In the genomic region with DNA sequence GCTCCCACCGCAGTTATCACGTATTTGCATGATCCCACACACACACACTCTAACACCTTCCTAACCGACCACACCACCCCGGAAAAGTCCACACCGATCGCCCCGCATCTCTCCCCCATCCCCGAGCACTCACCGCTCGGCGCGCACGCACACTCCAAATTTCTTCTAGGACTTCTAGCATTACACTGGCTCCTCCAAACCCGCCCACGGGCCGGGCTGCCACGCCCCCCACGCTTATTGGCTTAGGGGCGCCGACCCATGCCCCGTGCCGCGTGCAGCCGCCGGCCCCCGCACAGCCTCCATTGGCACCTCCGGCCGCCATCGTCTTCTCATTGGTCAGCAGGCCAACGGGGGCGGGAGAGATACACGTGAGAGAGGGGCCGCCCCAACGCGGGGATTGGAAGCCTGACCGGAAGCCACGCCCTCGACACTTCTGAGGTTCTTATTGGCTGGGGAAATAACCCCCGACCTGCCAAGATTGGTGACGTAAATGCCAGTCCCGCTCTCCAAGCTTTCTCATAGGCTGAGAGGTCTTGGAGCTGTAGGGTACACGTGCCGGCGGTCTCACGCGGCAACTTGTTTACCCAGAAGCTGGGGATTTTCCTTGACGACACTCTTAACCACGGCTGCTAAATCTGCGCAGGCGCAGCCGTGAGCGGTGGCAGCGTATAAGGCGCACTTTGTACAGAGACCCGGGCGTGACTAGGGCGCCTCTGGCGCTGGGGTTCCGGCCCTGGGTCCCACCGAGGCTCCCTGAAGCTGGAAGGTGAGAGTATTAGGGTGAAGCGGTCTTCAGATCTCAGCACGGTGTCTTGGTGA, we compare ENCODE assay signal across 8 cellular contexts. TPM values are rescaled to one million over a fixed set of nuclear protein-coding genes. Genes with fewer than 3 reads are reported as not detected.
A peak's percentile ranks its signal among the peaks of the same experiment; 100 is the strongest.
DNase-seq lines count a peak whose midpoint lies in the region; ATAC-seq, FAIRE-seq and TF ChIP-seq lines count a peak whose summit lies in the region.

No MANE protein-coding gene starts in this region.

- H3K36me3 Mint-ChIP-seq in activated naive CD8-positive, alpha-beta T cell treated with anti-CD3 and anti-CD28 coated beads, Interleukin-2, amount 10 ng/mL, durations not matched to agents 7 days and 5 days: peaks cover 15% of the 10 kb centered on the region

- H3K27ac Mint-ChIP-seq in activated naive CD8-positive, alpha-beta T cell treated with anti-CD3 and anti-CD28 coated beads, Interleukin-2, amount 10 ng/mL, durations not matched to agents 7 days and 5 days: no peak overlapping the region

- H3K4me3 Mint-ChIP-seq in activated naive CD8-positive, alpha-beta T cell treated with anti-CD3 and anti-CD28 coated beads, Interleukin-2, amount 10 ng/mL, durations not matched to agents 7 days and 5 days: no peak overlapping the region

- H3K4me1 Mint-ChIP-seq in activated naive CD8-positive, alpha-beta T cell treated with anti-CD3 and anti-CD28 coated beads, Interleukin-2, amount 10 ng/mL, durations not matched to agents 7 days and 5 days: peaks cover 53% of the 10 kb centered on the region

- TF ChIP-seq RAD21 in SK-N-SH (IDR thresholded peaks at IDR 0.05; ENCODE audit: low read length): 0 out of 2 replicates have a peak, but pooled peaks have one; percentile 30

- intact Hi-C loops in Right ventricle myocardium inferior (cut with DNase I) (loop anchor here (10.0 kb wide), 1 partner anchor 302 kb away; the partner anchor contains the start of genes CYB5D1, NAA38 and TMEM88), pancreas (cut with DNase I) (no loop called here)

- H3K79me2 ChIP-seq in SK-N-SH (ENCODE audit: insufficient read depth): peaks cover 38% of the 10 kb centered on the region

- DNase-seq in GM10266 (ENCODE audit: extremely low spot score) (peak; percentile 97), NCI-H1092 (lab: John Stamatoyannopoulos, UW) (peak; percentile 99), SK-N-SH (peak; percentile 92), Right ventricle myocardium inferior (ENCODE audit: missing footprints) (peak; percentile 100), pancreas (peak; percentile 99 to 100 (median 100)), tibial nerve (ENCODE audit: low spot score in 2 of 2) (peak; percentile 100)
- peak; percentile 99 for DNase-seq in activated naive CD8-positive, alpha-beta T cell treated with anti-CD3 and anti-CD28 coated beads, Interleukin-2, amount 10 ng/mL, durations not matched to agents 7 days and 5 days

- no peak for TF ChIP-seq EP300 in SK-N-SH (IDR thresholded peaks at IDR 0.05; ENCODE audit: borderline replicate concordance in 1 of 2, low read depth in 1 of 2, low read length in 1 of 2)
- TF ChIP-seq EP300 in tibial nerve (IDR thresholded peaks at IDR 0.05): peak; percentile 98 to 100

- H3K4me3 ChIP-seq in SK-N-SH (ENCODE audit: low read depth in 2 of 2, low read length in 1 of 2) (peak overlapping the region; percentile 54 to 78), pancreas (peak overlapping the region; percentile 27 to 81 (median 64)), tibial nerve (peak overlapping the region; percentile 81 to 92 (median 89))

- H3K9me3 ChIP-seq in SK-N-SH: no peaks in the 10 kb centered on the region
- no peaks in the 10 kb centered on the region for H3K9me3 ChIP-seq in pancreas
- no peaks in the 10 kb centered on the region for H3K9me3 ChIP-seq in tibial nerve

- FAIRE-seq in pancreas (lab: Jason Lieb, UNC): peak; percentile 99

- TF ChIP-seq CTCF in GM10266 (IDR thresholded peaks at IDR 0.05; ENCODE audit: control insufficient read depth, insufficient read depth, low read depth, missing control alignments) (peak; percentile 8), SK-N-SH (IDR thresholded peaks at IDR 0.05) (no peak; the same call in 1 of the 2 replicates), pancreas (IDR thresholded peaks at IDR 0.05) (no peak), tibial nerve (IDR thresholded peaks at IDR 0.05) (peak in 3 of 5 experiments; percentile 8 to 33 (median 25))

- H3F3A ChIP-seq in SK-N-SH (replicated peaks; ENCODE audit: insufficient read depth): peaks cover 45% of the 10 kb centered on the region

- ATAC-seq in HG02588 (IDR thresholded peaks at IDR 0.05; ENCODE audit: unreplicated experiment) (peak; percentile 76), Right ventricle myocardium inferior (peak; percentile 66), pancreas (peak; percentile 57 to 69 (median 62))
- ATAC-seq in activated naive CD8-positive, alpha-beta T cell treated with anti-CD3 and anti-CD28 coated beads, Interleukin-2, amount 10 ng/mL, durations not matched to agents 7 days and 5 days (ENCODE audit: low read depth): peak; percentile 77

- H3K36me3 ChIP-seq in SK-N-SH (replicated peaks in 1 of 2; ENCODE audit: control insufficient read depth in 1 of 2, insufficient read depth in 2 of 2, low read length in 1 of 2): peaks cover 15 to 21% of the 10 kb centered on the region in 2 experiments
- H3K36me3 ChIP-seq in pancreas: peaks cover 0 to 5% (median 0%) of the 10 kb centered on the region in 3 donors
- H3K36me3 ChIP-seq in tibial nerve: peaks cover 0 to 26% (median 3%) of the 10 kb centered on the region in 3 donors

- H4K20me1 ChIP-seq in SK-N-SH (ENCODE audit: insufficient read depth): no peaks in the 10 kb centered on the region; the same call in 1 of the 2 replicates

- H3K4me2 ChIP-seq in SK-N-SH: peak overlapping the region; percentile 95

- no peaks in the 10 kb centered on the region for H3K9me3 Mint-ChIP-seq in activated naive CD8-positive, alpha-beta T cell treated with anti-CD3 and anti-CD28 coated beads, Interleukin-2, amount 10 ng/mL, durations not matched to agents 7 days and 5 days

- H2AFZ ChIP-seq in SK-N-SH (ENCODE audit: low read depth): no peak overlapping the region; the same call in 1 of the 2 replicates

- H3K4me1 ChIP-seq in SK-N-SH (ENCODE audit: control insufficient read depth in 1 of 2, insufficient read depth in 2 of 2, low read depth in 1 of 2, low read length in 1 of 2) (peaks cover 36 to 47% of the 10 kb centered on the region in 2 experiments; a peak in 3 of 4 replicates), pancreas (peaks cover 14 to 29% (median 20%) of the 10 kb centered on the region in 3 donors), tibial nerve (peaks cover 3 to 56% (median 41%) of the 10 kb centered on the region in 4 donors)

- TF ChIP-seq POLR2A in tibial nerve (IDR thresholded peaks at IDR 0.05): peak; percentile 100

- H3K27me3 ChIP-seq in SK-N-SH (ENCODE audit: insufficient read depth) (no peaks in the 10 kb centered on the region), pancreas (no peaks in the 10 kb centered on the region), tibial nerve (no peaks in the 10 kb centered on the region)

- no peaks in the 10 kb centered on the region for H3K9me2 ChIP-seq in SK-N-SH

- H3K27ac ChIP-seq in SK-N-SH (ENCODE audit: low read depth in 2 of 2, low read length in 1 of 2): peak overlapping the region; percentile 91 to 95
- peak overlapping the region; percentile 96 to 100 (median 99) for H3K27ac ChIP-seq in pancreas
- peak overlapping the region; percentile 99 to 100 (median 100) for H3K27ac ChIP-seq in tibial nerve

- H3K9ac ChIP-seq in SK-N-SH: peak overlapping the region; percentile 98

- CTCF ChIA-PET in SK-N-SH (lab: Yijun Ruan, JAX): interaction anchor here (0.6 to 9.4 kb wide), 14 partner anchors 8 to 948 kb away, joined by 3 to 98 read pairs (median 4); partner anchors contain the start of genes AURKB and HES7

- WGBS in SK-N-SH (ENCODE audit: low lambda C conversion rate): 2% methylated on average over 52 of the region's 62 CpGs
- WGBS in pancreas, 2 donors: 0% methylated on average over 62 of the region's 62 CpGs
- 0 to 1% methylated on average over 42 to 59 of the region's 62 CpGs for WGBS in tibial nerve, 2 donors

- no peaks in the 10 kb centered on the region for H3K27me3 Mint-ChIP-seq in activated naive CD8-positive, alpha-beta T cell treated with anti-CD3 and anti-CD28 coated beads, Interleukin-2, amount 10 ng/mL, durations not matched to agents 7 days and 5 days

- POLR2A ChIA-PET in SK-N-SH (lab: Yijun Ruan, JAX): interaction anchor here (0.6 to 2.1 kb wide), 9 partner anchors 12 to 92 kb away, joined by 3 to 13 read pairs (median 4); partner anchors contain the start of genes BORCS6 and CTC1
- POLR2A ChIA-PET in activated naive CD8-positive, alpha-beta T cell treated with anti-CD3 and anti-CD28 coated beads, Interleukin-2, amount 10 ng/mL, durations not matched to agents 7 days and 5 days (lab: Charles Lee): interaction anchor here (0.6 to 14.8 kb wide), 22 partner anchors 8 to 470 kb away, joined by 3 to 384 read pairs (median 4); partner anchors contain the start of genes BORCS6, CNTROB, CTC1 and TMEM107

RNA-seq across cellular contexts. Expression of gene PER1, which starts 4.2 kb away (rescaled TPM):
- 32.7 and 56.8 TPM in 2 replicates for polyA plus RNA-seq in SK-N-SH (2012; rRNA removed)
- polyA plus RNA-seq in SK-N-SH (2012; cell fraction: cytosol; rRNA removed): 2.7 and 4.0 TPM in 2 replicates
- 201 and 297 TPM in 2 replicates for polyA plus RNA-seq in SK-N-SH (2012; cell fraction: nucleus; rRNA removed)
- total RNA-seq in activated naive CD8-positive, alpha-beta T cell treated with anti-CD3 and anti-CD28 coated beads, Interleukin-2, amount 10 ng/mL, durations not matched to agents 7 days and 5 days: 10 to 100 TPM; 52.7 to 53.6 TPM
- 124 TPM for total RNA-seq in Right ventricle myocardium inferior
- 100 to 1,000 TPM in 2 of 6 donors, 10 to 100 TPM in 4; 17.5 to 105 (median 67.6) TPM for total RNA-seq in pancreas
- polyA plus RNA-seq in pancreas: 100 to 1,000 TPM; 107 to 158 TPM
- 100 to 1,000 TPM; 157 to 328 (median 204) TPM for total RNA-seq in tibial nerve

RNA-seq across cellular contexts. Expression of gene VAMP2, which starts 6.4 kb away (rescaled TPM):
- polyA plus RNA-seq in SK-N-SH (2012; rRNA removed) (42.0 and 43.4 TPM in 2 replicates), pancreas (10 to 100 TPM; 29.8 to 82.0 TPM)
- 39.1 and 45.5 TPM in 2 replicates for polyA plus RNA-seq in SK-N-SH (2012; cell fraction: cytosol; rRNA removed)
- polyA plus RNA-seq in SK-N-SH (2012; cell fraction: nucleus; rRNA removed): 81.4 and 130 TPM in 2 replicates
- total RNA-seq in activated naive CD8-positive, alpha-beta T cell treated with anti-CD3 and anti-CD28 coated beads, Interleukin-2, amount 10 ng/mL, durations not matched to agents 7 days and 5 days: 100 to 1,000 TPM; 116 to 118 TPM
- total RNA-seq in Right ventricle myocardium inferior (56.6 TPM), pancreas (10 to 100 TPM; 19.5 to 35.7 (median 29.6) TPM), tibial nerve (10 to 100 TPM; 48.0 to 72.1 (median 59.0) TPM)

RNA-seq across cellular contexts. Expression of gene TMEM107, which starts 19.8 kb away (rescaled TPM):
- polyA plus RNA-seq in SK-N-SH (2012; rRNA removed): 18.6 and 19.2 TPM in 2 replicates
- 16.7 and 17.7 TPM in 2 replicates for polyA plus RNA-seq in SK-N-SH (2012; cell fraction: cytosol; rRNA removed)
- polyA plus RNA-seq in SK-N-SH (2012; cell fraction: nucleus; rRNA removed): 16.7 and 21.4 TPM in 2 replicates
- total RNA-seq in activated naive CD8-positive, alpha-beta T cell treated with anti-CD3 and anti-CD28 coated beads, Interleukin-2, amount 10 ng/mL, durations not matched to agents 7 days and 5 days: 10 to 100 TPM; 39.5 to 46.4 TPM
- total RNA-seq in Right ventricle myocardium inferior: 6.7 TPM
- 10 to 100 TPM in 1 of 6 donors, 1 to 10 TPM in 5; 5.2 to 10.2 (median 6.3) TPM for total RNA-seq in pancreas
- polyA plus RNA-seq in pancreas: 10 to 100 TPM in 1 of 2 donors, 1 to 10 TPM in 1; 5.7 to 11.1 TPM
- total RNA-seq in tibial nerve: 10 to 100 TPM; 28.2 to 47.1 (median 38.2) TPM

RNA-seq across cellular contexts. Expression of gene HES7, which starts 32.5 kb away (rescaled TPM):
- polyA plus RNA-seq in SK-N-SH (2012; rRNA removed) (0.71 and 1.2 TPM in 2 replicates), pancreas (under 1 TPM; 0.08 to 0.16 TPM)
- polyA plus RNA-seq in SK-N-SH (2012; cell fraction: cytosol; rRNA removed): 0.42 and 0.67 TPM in 2 replicates
- polyA plus RNA-seq in SK-N-SH (2012; cell fraction: nucleus; rRNA removed): 7.3 and 13.8 TPM in 2 replicates
- total RNA-seq in activated naive CD8-positive, alpha-beta T cell treated with anti-CD3 and anti-CD28 coated beads, Interleukin-2, amount 10 ng/mL, durations not matched to agents 7 days and 5 days: under 1 TPM; 0.23 to 0.75 TPM
- total RNA-seq in Right ventricle myocardium inferior (not detected), pancreas (not detected), tibial nerve (1 to 10 TPM in 1 of 4 donors, not detected in 3; 2.1 TPM)

RNA-seq across cellular contexts. Expression of gene BORCS6, which starts 33.6 kb away (rescaled TPM):
- polyA plus RNA-seq in SK-N-SH (2012; rRNA removed): 3.7 and 4.3 TPM in 2 replicates
- polyA plus RNA-seq in SK-N-SH (2012; cell fraction: cytosol; rRNA removed): 2.1 and 3.5 TPM in 2 replicates
- polyA plus RNA-seq in SK-N-SH (2012; cell fraction: nucleus; rRNA removed): 2.9 and 3.5 TPM in 2 replicates
- total RNA-seq in activated naive CD8-positive, alpha-beta T cell treated with anti-CD3 and anti-CD28 coated beads, Interleukin-2, amount 10 ng/mL, durations not matched to agents 7 days and 5 days: 10 to 100 TPM; 15.7 to 16.5 TPM
- 9.2 TPM for total RNA-seq in Right ventricle myocardium inferior
- 10 to 100 TPM in 1 of 6 donors, 1 to 10 TPM in 5; 4.9 to 10.4 (median 6.9) TPM for total RNA-seq in pancreas
- polyA plus RNA-seq in pancreas: 1 to 10 TPM; 4.5 to 6.1 TPM
- total RNA-seq in tibial nerve: 10 to 100 TPM; 13.8 to 22.4 (median 19.4) TPM

Comparison
In these comparisons a context has a peak if more than half of its experiments do, and no peak if none do; other contexts are left out.
1. Peak in every context shown above with its lines: DNase-seq, ATAC-seq, H3K4me3 ChIP-seq and H3K27ac ChIP-seq.
2. CTCF ChIP-seq: peak in GM10266 (single experiment) and tibial nerve (3 of 5); none in SK-N-SH (single experiment) and pancreas (0 of 4).